ENCODE assay signal across 8 cellular contexts in genomic region chr7:138935438-138936079, GRCh38. TPM values are rescaled to one million over a fixed set of nuclear protein-coding genes. Genes with fewer than 3 reads are reported as not detected.
A peak's percentile ranks its signal among the peaks of the same experiment; 100 is the strongest.
DNase-seq lines count a peak whose midpoint lies in the region; ATAC-seq and TF ChIP-seq lines count a peak whose summit lies in the region.

No MANE protein-coding gene starts in this region.

- H3K27ac ChIP-seq in cingulate gyrus (ENCODE audit: low read depth, low read length) (peak overlapping the region; percentile 13), esophagus muscularis mucosa (replicated peaks in 1 of 4) (no peak overlapping the region)

- no peaks in the 10 kb centered on the region for H3K9me3 ChIP-seq in esophagus muscularis mucosa

- peaks cover 6 to 12% (median 9%) of the 10 kb centered on the region in 4 donors for H3K4me1 ChIP-seq in esophagus muscularis mucosa

- 38% methylated on average over 7 of the region's 7 CpGs for WGBS in esophagus muscularis mucosa

- H3K27me3 ChIP-seq in esophagus muscularis mucosa: no peaks in the 10 kb centered on the region

- no peaks in the 10 kb centered on the region for H3K36me3 ChIP-seq in esophagus muscularis mucosa

- intact Hi-C loops in esophagus muscularis mucosa (cut with DNase I): no loop called here

- no peak for TF ChIP-seq CTCF in esophagus muscularis mucosa (IDR thresholded peaks at IDR 0.05)

- no peak for TF ChIP-seq EP300 in esophagus muscularis mucosa (IDR thresholded peaks at IDR 0.05)

- H3K4me3 ChIP-seq in esophagus muscularis mucosa: no peak overlapping the region

- ATAC-seq in HG02870 (IDR thresholded peaks at IDR 0.05; ENCODE audit: unreplicated experiment) (no peak), HG02798 (IDR thresholded peaks at IDR 0.05; ENCODE audit: poor library complexity, unreplicated experiment) (no peak)

- no peak for TF ChIP-seq POLR2A in esophagus muscularis mucosa (IDR thresholded peaks at IDR 0.05; ENCODE audit: low read depth)

- peak; percentile 82 for DNase-seq in DMS 273 treated with DMSO at 0.1 percent for 48 hours (lab: John Stamatoyannopoulos, UW)
- DNase-seq in NCI-H2227 treated with DMSO at 0.1 percent for 48 hours (lab: John Stamatoyannopoulos, UW): peak; percentile 22
- peak; percentile 92 for DNase-seq in myocyte (ENCODE audit: low read depth)
- DNase-seq in esophagus muscularis mucosa (ENCODE audit: extremely low spot score): no peak
- DNase-seq in AML-193 (lab: John Stamatoyannopoulos, UW): no peak

RNA-seq across cellular contexts. Expression of gene KIAA1549, which starts 45.6 kb away (rescaled TPM):
- total RNA-seq in myocyte (11.9 and 16.0 TPM in 2 replicates), esophagus muscularis mucosa (1 to 10 TPM; 2.3 to 3.2 (median 2.8) TPM)
- polyA plus RNA-seq in myocyte (2012): 15.0 TPM

Comparison
In these comparisons a context has a peak if more than half of its experiments do, and no peak if none do; other contexts are left out.
1. DNase-seq: peak in DMS 273 treated with DMSO at 0.1 percent for 48 hours (single experiment), NCI-H2227 treated with DMSO at 0.1 percent for 48 hours (single experiment) and myocyte (single experiment); none in esophagus muscularis mucosa (single experiment) and AML-193 (0 of 2).